In genomic region chr6:150032598-150032997, GRCh38 we compare ENCODE assay signal across 23 cellular contexts. TPM values are rescaled to one million over a fixed set of nuclear protein-coding genes. Genes with fewer than 3 reads are reported as not detected.
"Had no signal": no experiment of that assay in that cellular context is flagged by ENCODE, and none has a peak within 500 bp of the region (broad histone marks: within the 10 kb centered on the region; RNA-seq: fewer than 3 reads in every experiment).

No MANE protein-coding gene starts in this region.

- H3K27ac ChIP-seq: HL-60, SJSA1, SK-N-MC had no signal

- DNase-seq: Karpas-422, KG1, MG63, NCI-H1092, NCI-H1105 treated with DMSO at 0.1 percent for 48 hours, NCI-H1417 treated with DMSO at 0.1 percent for 48 hours, NCI-H146, NCI-H1694 treated with DMSO at 0.1 percent for 48 hours, NCI-H1930, NCI-H2081, NCI-H2171, NCI-H226, NCI-H446, NCI-H510A, NCI-H524 treated with DMSO at 0.1 percent for 48 hours, NCI-H69, NCI-H774, Right ventricle myocardium superior, RPMI8226, SIG-M5 had no signal

- H3K9me3 ChIP-seq: MG63, SJSA1 had no signal

- H3K4me3 ChIP-seq: MG63, SJSA1, SK-N-MC had no signal

- H3K36me3 ChIP-seq: MG63, SJSA1 had no signal

RNA-seq across cellular contexts. Expression of gene RAET1L, which starts 7.3 kb away (rescaled TPM):
- total RNA-seq: Right ventricle myocardium superior, SJSA1 had no signal
